In the genomic region with DNA sequence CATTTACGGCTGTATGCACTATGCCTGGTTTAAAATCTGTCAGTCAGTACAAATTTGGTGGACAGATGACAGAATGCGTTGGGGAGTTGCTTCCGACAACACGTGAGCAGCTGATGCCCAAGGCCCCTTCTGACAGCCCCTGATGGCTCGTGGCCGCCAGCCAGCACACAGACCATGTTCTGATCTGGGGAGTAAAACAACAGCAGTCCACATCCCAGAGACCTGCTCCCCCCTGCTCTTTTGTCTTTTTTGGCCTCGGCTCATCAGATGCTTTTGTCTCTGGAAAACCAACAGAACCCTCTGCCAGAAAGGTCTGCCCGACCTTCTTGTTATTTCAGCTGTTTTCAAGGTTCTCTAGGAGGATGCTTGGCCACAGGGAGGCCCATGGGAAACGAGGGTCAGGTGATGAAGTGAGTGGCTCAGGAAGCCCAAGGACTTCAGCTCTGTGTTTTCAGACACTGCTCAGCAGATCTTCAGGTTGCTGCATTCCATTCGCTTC, we compare ENCODE assay signal across 10 cellular contexts. TPM values are rescaled to one million over a fixed set of nuclear protein-coding genes. Genes with fewer than 3 reads are reported as not detected.
DNase-seq lines count a peak whose midpoint lies in the region; ATAC-seq and TF ChIP-seq lines count a peak whose summit lies in the region.
"Had no signal": no experiment of that assay in that cellular context is flagged by ENCODE, and none has a peak within 500 bp of the region (broad histone marks: within the 10 kb centered on the region; RNA-seq: fewer than 3 reads in every experiment).

No MANE protein-coding gene starts in this region.

- H3K23ac ChIP-seq in neuronal stem cell (ENCODE audit: low read depth, low read length, poor library complexity): no peak overlapping the region

- H3K36me3 ChIP-seq in neuronal stem cell (replicated peaks in 1 of 2; ENCODE audit: control insufficient read depth in 2 of 2, insufficient read depth in 2 of 2, low read length in 2 of 2): peaks cover 0 to 8% of the 10 kb centered on the region in 2 donors

- no peak overlapping the region for H2BK5ac ChIP-seq in neuronal stem cell (ENCODE audit: low read length)

- no peak for TF ChIP-seq CTCF in cardiac fibroblast (IDR thresholded peaks at IDR 0.05; ENCODE audit: low read depth, low read length)

- no peaks in the 10 kb centered on the region for H3K79me1 ChIP-seq in neuronal stem cell (ENCODE audit: low read depth, low read length)

- WGBS in neuronal stem cell (ENCODE audit: extremely low coverage in 2 of 2, insufficient read length in 2 of 2, insufficient replicate concordance in 1 of 2), 2 donors: no CpG with 5 or more reads among the region's 10 CpGs

- H3K4me1 Mint-ChIP-seq in activated T-cell treated with anti-CD3 and anti-CD28 coated beads, Interleukin-2, amount 50 U/mL, for 24 hours (ENCODE audit: low read depth): peaks cover 19% of the 10 kb centered on the region

- H3K27me3 ChIP-seq in neuronal stem cell (ENCODE audit: control insufficient read depth in 3 of 3, insufficient read depth in 3 of 3, low read depth in 1 of 3, low read length in 3 of 3): no peaks in the 10 kb centered on the region
- H3K27me3 ChIP-seq: BE2C had no signal

- ATAC-seq in GM18907 (IDR thresholded peaks at IDR 0.05; ENCODE audit: unreplicated experiment): no peak

- no peak overlapping the region for H3K4ac ChIP-seq in neuronal stem cell (ENCODE audit: low read length)

- H3K4me3 ChIP-seq in cardiac fibroblast (replicated peaks in 1 of 2; ENCODE audit: low read depth in 2 of 2, low read length in 2 of 2) (no peak overlapping the region), neuronal stem cell (ENCODE audit: low read length in 2 of 2) (no peak overlapping the region)

- H3K27me3 Mint-ChIP-seq in activated T-cell treated with anti-CD3 and anti-CD28 coated beads, Interleukin-2, amount 50 U/mL, for 24 hours: no peaks in the 10 kb centered on the region

- H3K27ac ChIP-seq in neuronal stem cell (replicated peaks; ENCODE audit: low read length): no peak overlapping the region

- H3K36me3 Mint-ChIP-seq in activated T-cell treated with anti-CD3 and anti-CD28 coated beads, Interleukin-2, amount 50 U/mL, for 24 hours (ENCODE audit: low read depth): peaks cover 2% of the 10 kb centered on the region

- H3K9me3 Mint-ChIP-seq in activated T-cell treated with anti-CD3 and anti-CD28 coated beads, Interleukin-2, amount 50 U/mL, for 24 hours: no peaks in the 10 kb centered on the region

- H3K9ac ChIP-seq in neuronal stem cell (ENCODE audit: low read depth, low read length, poor library complexity): no peak overlapping the region

- DNase-seq in G401 (ENCODE audit: low spot score) (peak; percentile 49), NCI-H2171 treated with DMSO at 0.1 percent for 48 hours (lab: John Stamatoyannopoulos, UW) (peak; percentile 82), cardiac fibroblast (ENCODE audit: low read depth in 2 of 2) (peak; percentile 49 to 77), neuronal stem cell (ENCODE audit: low spot score) (no peak), inferior parietal cortex (ENCODE audit: extremely low spot score) (no peak), T-helper 2 cell (no peak)
- no peak for DNase-seq in activated T-cell treated with anti-CD3 and anti-CD28 coated beads, Interleukin-2, amount 50 U/mL, for 24 hours
- DNase-seq: activated effector memory CD4-positive, alpha-beta T cell treated with Interleukin-2 at 50 U/mL for 16 hours; BE2C had no signal

- H4K91ac ChIP-seq in neuronal stem cell (ENCODE audit: low read depth, low read length, poor library complexity): no peak overlapping the region

- no peak overlapping the region for H3K18ac ChIP-seq in neuronal stem cell (ENCODE audit: low read length)

- no peak overlapping the region for H3K27ac Mint-ChIP-seq in activated T-cell treated with anti-CD3 and anti-CD28 coated beads, Interleukin-2, amount 50 U/mL, for 24 hours

- H4K8ac ChIP-seq in neuronal stem cell (ENCODE audit: low read depth, low read length): no peak overlapping the region

- H3K9me3 ChIP-seq in neuronal stem cell (replicated peaks in 1 of 2; ENCODE audit: control insufficient read depth in 2 of 2, insufficient read depth in 1 of 2, low read depth in 1 of 2, low read length in 2 of 2): peaks cover 0 to 21% of the 10 kb centered on the region in 2 donors
- H3K9me3 ChIP-seq: BE2C had no signal

- H3K14ac ChIP-seq in neuronal stem cell (ENCODE audit: low read length): no peak overlapping the region

- no peak overlapping the region for H2BK12ac ChIP-seq in neuronal stem cell (ENCODE audit: low read length)

- H2BK120ac ChIP-seq in neuronal stem cell (ENCODE audit: low read depth, low read length): no peak overlapping the region

- no peak overlapping the region for H2AFZ ChIP-seq in neuronal stem cell (ENCODE audit: low read length)

- H3K4me1 ChIP-seq in neuronal stem cell (ENCODE audit: control insufficient read depth in 2 of 2, insufficient read depth in 1 of 2, low read depth in 1 of 2, low read length in 2 of 2): peaks cover 0 to 2% of the 10 kb centered on the region in 2 donors
- H3K4me1 ChIP-seq: BE2C had no signal

- H2AK5ac ChIP-seq in neuronal stem cell (ENCODE audit: low read depth, low read length): no peak overlapping the region

- H3K4me2 ChIP-seq in neuronal stem cell (ENCODE audit: insufficient read depth, low read length, poor library complexity, severe bottlenecking): peak overlapping the region; percentile 20

- H2BK15ac ChIP-seq in neuronal stem cell (ENCODE audit: low read length): no peak overlapping the region

- in situ Hi-C loops in G401 (cut with HindIII; ENCODE audit: low sequenced_read_pairs): no loop called here

- no peak overlapping the region for H3K4me3 Mint-ChIP-seq in activated T-cell treated with anti-CD3 and anti-CD28 coated beads, Interleukin-2, amount 50 U/mL, for 24 hours

RNA-seq across cellular contexts. Expression of a gene that starts 10.8 kb away (rescaled TPM):
- 4.3 and 17.3 TPM in 2 replicates for total RNA-seq in G401 (2014; rRNA removed; shearing (Covaris generic))
- 4.4 TPM for polyA plus RNA-seq in neuronal stem cell (2013, experiment 1 of 2)
- polyA plus RNA-seq in neuronal stem cell (2013, experiment 2 of 2): 4.2 TPM

RNA-seq across cellular contexts. Expression of a gene that starts 11.2 kb away (rescaled TPM):
- 0.31 and 0.37 TPM in 2 replicates for total RNA-seq in G401 (2014; rRNA removed; shearing (Covaris generic))
- 0.04 TPM for polyA plus RNA-seq in neuronal stem cell (2013, experiment 1 of 2)
- 0.06 TPM for polyA plus RNA-seq in neuronal stem cell (2013, experiment 2 of 2)

RNA-seq across cellular contexts. Expression of a gene that starts 54.3 kb away (rescaled TPM):
- 142 and 144 TPM in 2 replicates for total RNA-seq in G401 (2014; rRNA removed; shearing (Covaris generic))
- 166 TPM for polyA plus RNA-seq in neuronal stem cell (2013, experiment 1 of 2)
- 168 TPM for polyA plus RNA-seq in neuronal stem cell (2013, experiment 2 of 2)

Comparison
In these comparisons a context has a peak if more than half of its experiments do, and no peak if none do; other contexts are left out.
1. DNase-seq: peak in G401 (single experiment), NCI-H2171 treated with DMSO at 0.1 percent for 48 hours (single experiment) and cardiac fibroblast (2 of 2); none in neuronal stem cell (single experiment), activated T-cell treated with anti-CD3 and anti-CD28 coated beads, Interleukin-2, amount 50 U/mL, for 24 hours (single experiment), inferior parietal cortex (single experiment) and T-helper 2 cell (0 of 5).